17 cellular contexts compared by ENCODE assay signal in the genomic region with DNA sequence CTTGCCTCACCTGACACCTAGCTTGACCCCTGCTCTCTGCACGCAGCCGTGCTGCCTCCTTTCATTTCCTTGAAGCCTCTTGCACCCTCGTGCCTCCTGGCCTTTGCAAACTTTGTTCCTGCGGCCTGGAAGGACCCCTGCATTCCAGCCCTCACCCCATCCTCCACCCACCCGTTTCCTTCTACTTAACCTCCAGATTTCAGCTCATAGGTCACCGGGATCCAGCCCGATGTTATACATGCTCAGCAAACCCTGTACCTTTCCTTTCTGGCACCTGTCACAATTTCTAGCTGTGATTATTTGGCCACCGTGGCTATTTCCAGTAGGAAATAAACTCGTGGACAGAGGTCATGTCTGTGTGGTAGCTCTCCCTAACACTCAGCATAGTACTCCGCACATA.
"Had no signal": no experiment of that assay in that cellular context is flagged by ENCODE, and none has a peak within 500 bp of the region (broad histone marks: within the 10 kb centered on the region; RNA-seq: fewer than 3 reads in every experiment).

No MANE protein-coding gene starts in this region.

- H3K9me3 Mint-ChIP-seq: activated naive CD4-positive, alpha-beta T cell treated with anti-CD3 and anti-CD28 coated beads, Interleukin-2, amount 10 ng/mL, durations not matched to agents 7 days and 5 days; natural killer cell had no signal

- H3K4me3 ChIP-seq: mucosa of descending colon, sigmoid colon, suprapubic skin, upper lobe of right lung had no signal

- H3K36me3 Mint-ChIP-seq: activated naive CD4-positive, alpha-beta T cell treated with anti-CD3 and anti-CD28 coated beads, Interleukin-2, amount 10 ng/mL, durations not matched to agents 7 days and 5 days had no signal

- DNase-seq: activated CD4-positive, alpha-beta T cell treated with anti-CD3 and anti-CD28 coated beads for 1 hour; activated CD4-positive, alpha-beta T cell treated with anti-CD3 and anti-CD28 coated beads, Interleukin-2, amount 50 U/mL, for 48 hours; activated CD8-positive, alpha-beta memory T cell treated with anti-CD3 and anti-CD28 coated beads, Interleukin-2, amount 50 U/mL, for 4 hours; activated naive CD4-positive, alpha-beta T cell treated with anti-CD3 and anti-CD28 coated beads, Interleukin-2, amount 10 ng/mL, durations not matched to agents 7 days and 5 days; caudate nucleus; cortex of kidney; effector memory CD4-positive, alpha-beta T cell; erythroblast; glutamatergic neuron; mucosa of descending colon; natural killer cell; sigmoid colon; stimulated activated CD4-positive, alpha-beta T cell treated with anti-CD3 and anti-CD28 coated beads, Interleukin-12 subunit alpha, Interleukin-12 subunit beta, amount 100 ng/mL, for 4 hours; stimulated activated naive CD4-positive, alpha-beta T cell; T-helper 2 cell; upper lobe of right lung had no signal

- ATAC-seq: mucosa of descending colon, natural killer cell, upper lobe of right lung had no signal

- H3K36me3 ChIP-seq: sigmoid colon, suprapubic skin, upper lobe of right lung had no signal

- H3K4me3 Mint-ChIP-seq: activated naive CD4-positive, alpha-beta T cell treated with anti-CD3 and anti-CD28 coated beads, Interleukin-2, amount 10 ng/mL, durations not matched to agents 7 days and 5 days; natural killer cell had no signal

- H3K27ac Mint-ChIP-seq: activated naive CD4-positive, alpha-beta T cell treated with anti-CD3 and anti-CD28 coated beads, Interleukin-2, amount 10 ng/mL, durations not matched to agents 7 days and 5 days; natural killer cell had no signal

- H3K27ac ChIP-seq: sigmoid colon, suprapubic skin, upper lobe of right lung had no signal
